8 cellular contexts compared by ENCODE assay signal in genomic region chr4:112144546-112145325, GRCh38. TPM values are rescaled to one million over a fixed set of nuclear protein-coding genes. Genes with fewer than 3 reads are reported as not detected.
DNase-seq lines count a peak whose midpoint lies in the region; ATAC-seq and TF ChIP-seq lines count a peak whose summit lies in the region.

No MANE protein-coding gene starts in this region.

- DNase-seq in SJSA1 (ENCODE audit: low read depth in 1 of 2, low spot score in 2 of 2) (no peak), fibroblast of pulmonary artery (ENCODE audit: low read depth) (no peak), GM03348 (ENCODE audit: low spot score) (no peak), COLO668 (lab: John Stamatoyannopoulos, UW; ENCODE audit: unreplicated experiment) (no peak), NOMO-1 (lab: John Stamatoyannopoulos, UW; ENCODE audit: unreplicated experiment in 2 of 2) (no peak)

- H3K9me3 ChIP-seq in DOHH2 (ENCODE audit: control insufficient read depth, insufficient read depth, low read length) (no peaks in the 10 kb centered on the region), SJSA1 (replicated peaks) (0 out of 2 replicates have a peak, but pooled peaks cover 4% of the 10 kb centered on the region)

- TF ChIP-seq CTCF in DOHH2 (IDR thresholded peaks at IDR 0.05; ENCODE audit: low read depth, low read length, poor library complexity, severe bottlenecking) = no peak
- TF ChIP-seq CTCF in fibroblast of pulmonary artery (IDR thresholded peaks at IDR 0.05; ENCODE audit: low read length, missing control alignments) = no peak

- peaks cover 45% of the 10 kb centered on the region for H3K79me2 ChIP-seq in DOHH2 (ENCODE audit: control insufficient read depth, low read length)

- 0 out of 2 replicates have a peak, but pooled peaks cover 17% of the 10 kb centered on the region for H4K20me1 ChIP-seq in DOHH2 (ENCODE audit: control insufficient read depth, insufficient read depth, low read depth, low read length)

- peaks cover 35% of the 10 kb centered on the region for H3K36me3 ChIP-seq in DOHH2 (ENCODE audit: control insufficient read depth, low read length)
- H3K36me3 ChIP-seq in SJSA1 = peaks cover 5% of the 10 kb centered on the region
- H3K36me3 ChIP-seq in rectal smooth muscle tissue (ENCODE audit: control insufficient read depth, insufficient read depth, low read length) = no peaks in the 10 kb centered on the region

- H3K4me3 ChIP-seq in DOHH2 (ENCODE audit: low read length) (peak overlapping the region; percentile 93), SJSA1 (peak overlapping the region; percentile 98), fibroblast of pulmonary artery (replicated peaks; ENCODE audit: low read depth, low read length) (peak overlapping the region; percentile 20), rectal smooth muscle tissue (ENCODE audit: low read length) (peak overlapping the region; percentile 3)

- no peak overlapping the region for H3K9ac ChIP-seq in rectal smooth muscle tissue (ENCODE audit: low read length)

- no peaks in the 10 kb centered on the region for H3K9me2 ChIP-seq in DOHH2 (replicated peaks; ENCODE audit: control insufficient read depth, low read length)

- H3K27ac ChIP-seq in DOHH2 (ENCODE audit: low read depth, low read length) (peak overlapping the region; percentile 52), SJSA1 (no peak overlapping the region), rectal smooth muscle tissue (ENCODE audit: low read depth, low read length) (peak overlapping the region; percentile 80)

- H3K4me1 ChIP-seq in DOHH2 (ENCODE audit: control insufficient read depth, low read length) = peaks cover 70% of the 10 kb centered on the region
- peaks cover 12% of the 10 kb centered on the region for H3K4me1 ChIP-seq in SJSA1 (replicated peaks)
- H3K4me1 ChIP-seq in rectal smooth muscle tissue (ENCODE audit: control insufficient read depth, insufficient read depth, low read length) = peaks cover 6% of the 10 kb centered on the region

- no peak for ATAC-seq in HG03571 (IDR thresholded peaks at IDR 0.05; ENCODE audit: unreplicated experiment)

- peaks cover 4% of the 10 kb centered on the region; the same call in 1 of the 2 replicates for H3F3A ChIP-seq in DOHH2 (ENCODE audit: control insufficient read depth, insufficient read depth)

- no peaks in the 10 kb centered on the region for H3K27me3 ChIP-seq in DOHH2 (ENCODE audit: control insufficient read depth, low read length)
- H3K27me3 ChIP-seq in SJSA1 (replicated peaks) = no peaks in the 10 kb centered on the region
- no peaks in the 10 kb centered on the region for H3K27me3 ChIP-seq in rectal smooth muscle tissue (ENCODE audit: control insufficient read depth, insufficient read depth, low read length)

- peak overlapping the region; percentile 70 for H3K4me2 ChIP-seq in DOHH2 (ENCODE audit: low read length)

RNA-seq across cellular contexts. Expression of gene FAM241A, which starts 0.5 kb away (rescaled TPM):
- 1.4 and 2.1 TPM in 2 replicates for total RNA-seq in SJSA1 (2014; rRNA removed; shearing (Covaris generic))

Comparison
In these comparisons a context has a peak if more than half of its experiments do, and no peak if none do; other contexts are left out.
1. H3K4me3 ChIP-seq: peak in every context shown above with its lines; median percentile 98 in SJSA1; 93 in DOHH2; 20 in fibroblast of pulmonary artery; 3 in rectal smooth muscle tissue.